In the genomic region with DNA sequence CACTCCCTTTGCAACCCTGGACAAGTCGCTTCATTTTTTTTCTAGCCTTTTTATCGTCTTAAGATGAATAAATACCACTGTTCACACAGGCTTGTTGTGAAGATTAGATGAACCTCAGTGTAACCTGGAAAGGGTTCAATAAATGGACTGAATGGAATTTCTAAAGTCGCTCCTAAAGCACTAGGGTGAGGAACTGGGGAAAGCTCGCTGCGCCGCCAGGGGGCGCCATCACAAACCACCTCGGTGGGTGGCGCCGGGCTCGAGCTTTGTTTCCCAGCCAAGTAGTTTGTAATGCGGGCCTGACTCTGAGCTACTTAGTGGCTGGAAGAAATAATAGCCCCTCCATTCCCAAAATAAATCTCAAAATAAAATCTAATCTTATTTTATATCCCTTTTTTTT, we compare ENCODE assay signal across 1 cellular context.
TF ChIP-seq lines count a peak whose summit lies in the region.

No MANE protein-coding gene starts in this region.

TF ChIP-seq in SK-N-SH treated with all-trans-retinoic acid at 6 μM for 48 hours, 23 proteins besides CTCF, POLR2A, EP300 and RAD21 (continued from another document):
- TF ChIP-seq ARNTL (CRISPR knock-in tag; IDR thresholded peaks at IDR 0.05; ENCODE audit: borderline replicate concordance, low read depth) (no peak), ZNF8 (CRISPR knock-in tag; IDR thresholded peaks at IDR 0.05) (no peak), ZC3H10 (CRISPR knock-in tag; IDR thresholded peaks at IDR 0.05) (no peak), TOX (CRISPR knock-in tag; IDR thresholded peaks at IDR 0.05; ENCODE audit: borderline replicate concordance) (no peak), ZNF565 (CRISPR knock-in tag; conservative IDR thresholded peaks at IDR 0.05; ENCODE audit: low read depth) (no peak)
